Comparison of ENCODE assay signal across 21 cellular contexts in genomic region chr5:122366501-122366900, GRCh38. TPM values are rescaled to one million over a fixed set of nuclear protein-coding genes. Genes with fewer than 3 reads are reported as not detected.
DNase-seq lines count a peak whose midpoint lies in the region; ATAC-seq, FAIRE-seq and TF ChIP-seq lines count a peak whose summit lies in the region.
"Had no signal": no experiment of that assay in that cellular context is flagged by ENCODE, and none has a peak within 500 bp of the region (broad histone marks: within the 10 kb centered on the region; RNA-seq: fewer than 3 reads in every experiment).

No MANE protein-coding gene starts in this region.

- H2BK15ac ChIP-seq in mesendoderm (replicated peaks; ENCODE audit: low read depth): no peak overlapping the region

- H3K9ac ChIP-seq in mesendoderm (ENCODE audit: low read length): no peak overlapping the region
- H3K9ac ChIP-seq: SK-N-SH had no signal

- H3K23ac ChIP-seq in mesendoderm (ENCODE audit: low read length): no peak overlapping the region

- no CpG with 5 or more reads among the region's 3 CpGs for WGBS in mesendoderm (ENCODE audit: extremely low coverage, insufficient coverage, low lambda C conversion rate)

- no peak overlapping the region for H2AK5ac ChIP-seq in mesendoderm (ENCODE audit: low read length)

- H3K4me2 ChIP-seq in mesendoderm (ENCODE audit: low read length): no peak overlapping the region
- H3K4me2 ChIP-seq: SK-N-SH had no signal

- H3K79me2 ChIP-seq in mesendoderm (ENCODE audit: control insufficient read depth, insufficient read depth, low read length): no peaks in the 10 kb centered on the region

- H2BK120ac ChIP-seq in mesendoderm (ENCODE audit: low read depth, low read length): no peak overlapping the region

- no peak overlapping the region for H3K27ac ChIP-seq in foreskin keratinocyte
- H3K27ac ChIP-seq in mesendoderm (ENCODE audit: low read depth, low read length): no peak overlapping the region
- H3K27ac ChIP-seq: left lung, skin epidermis had no signal

- H4K8ac ChIP-seq in mesendoderm (ENCODE audit: low read depth, low read length): no peak overlapping the region

- ATAC-seq in GM18858 (IDR thresholded peaks at IDR 0.05; ENCODE audit: unreplicated experiment) (peak; percentile 64), GM21723 (IDR thresholded peaks at IDR 0.05; ENCODE audit: unreplicated experiment) (peak; percentile 72), HG03469 (IDR thresholded peaks at IDR 0.05; ENCODE audit: unreplicated experiment) (peak; percentile 81), foreskin keratinocyte (peak; percentile 77)
- ATAC-seq: activated T-cell treated with anti-CD3 and anti-CD28 coated beads, Interleukin-2, amount 50 U/mL, for 72 hours; left lung; PC-3 had no signal

- no peaks in the 10 kb centered on the region for H3K79me1 ChIP-seq in mesendoderm (ENCODE audit: low read length)

- FAIRE-seq in RCC 7860 (lab: Jason Lieb, UNC): no peak

- no peak for TF ChIP-seq CTCF in foreskin keratinocyte (conservative IDR thresholded peaks at IDR 0.05)

- peak in 1 of 2 donors; percentile 10 for DNase-seq in foreskin keratinocyte
- no peak for DNase-seq in RCC 7860 (ENCODE audit: low spot score)
- no peak for DNase-seq in stimulated activated CD4-positive, alpha-beta T cell treated with anti-CD3 and anti-CD28 coated beads, Interleukin-4, amount 100 ng/mL, for 1 hour
- DNase-seq in NOMO-1 (lab: John Stamatoyannopoulos, UW; ENCODE audit: unreplicated experiment in 2 of 2): no peak
- DNase-seq in mesendoderm: no peak
- DNase-seq: activated CD4-positive, alpha-beta T cell treated with anti-CD3 and anti-CD28 coated beads, Interleukin-2, amount 50 U/mL, for 4 hours; activated T-cell treated with anti-CD3 and anti-CD28 coated beads, Interleukin-2, amount 50 U/mL, for 72 hours; central memory CD4-positive, alpha-beta T cell; effector memory CD4-positive, alpha-beta T cell; GF-D8; left lung; NCI-H2081; NCI-H526 treated with DMSO at 0.1 percent for 48 hours; PC-3; SK-N-SH had no signal

- no peak overlapping the region for H3K4me3 ChIP-seq in mesendoderm (ENCODE audit: low read length)
- H3K4me3 ChIP-seq: HAP-1, left lung, skin epidermis had no signal

- no peak overlapping the region for H3K56ac ChIP-seq in mesendoderm (ENCODE audit: low read length)

- no peak overlapping the region for H3K4ac ChIP-seq in mesendoderm (ENCODE audit: low read depth, low read length)

- H3K36me3 ChIP-seq in mesendoderm (ENCODE audit: control insufficient read depth, insufficient read depth, low read length): no peaks in the 10 kb centered on the region
- H3K36me3 ChIP-seq: HAP-1, left lung had no signal

- no peak overlapping the region for H4K5ac ChIP-seq in mesendoderm (ENCODE audit: low read length)

- H2BK5ac ChIP-seq in mesendoderm (ENCODE audit: low read length): no peak overlapping the region

- no peaks in the 10 kb centered on the region for H3K4me1 ChIP-seq in foreskin keratinocyte
- peaks cover 10% of the 10 kb centered on the region for H3K4me1 ChIP-seq in mesendoderm (ENCODE audit: control insufficient read depth, low read depth, low read length)
- H3K4me1 ChIP-seq: left lung had no signal

- H3K18ac ChIP-seq in mesendoderm (ENCODE audit: low read length): no peak overlapping the region

- peaks cover 2% of the 10 kb centered on the region for H3K27me3 ChIP-seq in foreskin keratinocyte
- no peaks in the 10 kb centered on the region for H3K27me3 ChIP-seq in mesendoderm (ENCODE audit: insufficient read depth, low read length, poor library complexity)
- H3K27me3 ChIP-seq: left lung had no signal

RNA-seq across cellular contexts. Expression of gene SNCAIP, which starts 54.5 kb away (rescaled TPM):
- total RNA-seq in foreskin keratinocyte: 0.14 TPM in 1 of 2 replicates, not detected in the other
- 0.03 TPM in 1 of 2 replicates, not detected in the other for polyA plus RNA-seq in foreskin keratinocyte
- 1.8 TPM for polyA plus RNA-seq in mesendoderm (2013, experiment 1 of 2)
- polyA plus RNA-seq in mesendoderm (2013, experiment 2 of 2): 1.7 TPM
- total RNA-seq: activated T-cell treated with anti-CD3 and anti-CD28 coated beads, Interleukin-2, amount 50 U/mL, for 72 hours; myocyte; PC-3 had no signal
- polyA plus RNA-seq: SK-N-SH had no signal
